ENCODE assay signal across 27 cellular contexts in the genomic region with DNA sequence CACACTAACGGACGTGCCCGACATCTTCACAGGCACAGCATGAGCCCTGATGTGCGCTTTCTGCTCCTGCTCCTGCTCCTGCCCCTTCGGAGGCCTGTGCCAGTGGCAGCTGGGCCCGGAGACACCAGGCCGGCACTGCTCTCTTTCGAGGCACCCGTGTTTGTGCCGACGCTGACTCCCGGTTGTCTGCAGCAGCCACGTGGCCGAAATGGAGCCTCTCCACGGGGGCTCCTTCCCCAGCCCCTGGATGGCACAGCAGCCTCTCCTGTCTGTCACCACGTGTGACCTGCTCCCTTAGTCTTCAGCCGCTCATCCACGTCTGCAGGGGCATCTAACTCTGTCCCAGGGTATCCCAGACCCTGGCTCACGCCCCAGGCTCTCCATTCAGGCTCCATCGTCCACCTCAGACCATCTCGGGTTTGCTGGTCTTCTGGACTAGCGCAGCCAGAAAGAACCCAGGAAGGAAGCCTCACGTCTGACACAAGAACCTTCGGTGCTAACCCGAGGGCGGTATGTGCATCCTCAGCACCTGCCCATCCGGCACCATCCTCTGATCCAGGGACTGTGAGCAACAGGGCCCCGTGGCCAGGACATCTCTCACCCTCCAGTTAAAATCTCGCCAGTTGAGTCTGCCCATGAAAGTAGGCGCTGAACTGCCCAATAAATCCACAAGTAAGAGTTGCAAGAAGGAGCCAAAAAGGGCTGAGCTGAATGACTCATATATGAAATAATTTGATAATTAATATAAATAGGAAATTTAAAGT. TPM values are rescaled to one million over a fixed set of nuclear protein-coding genes. Genes with fewer than 3 reads are reported as not detected.
DNase-seq lines count a peak whose midpoint lies in the region; ATAC-seq, FAIRE-seq and TF ChIP-seq lines count a peak whose summit lies in the region.
"Had no signal": no experiment of that assay in that cellular context is flagged by ENCODE, and none has a peak within 500 bp of the region (broad histone marks: within the 10 kb centered on the region; RNA-seq: fewer than 3 reads in every experiment).

No MANE protein-coding gene starts in this region.

- peaks cover 15% of the 10 kb centered on the region for H3K27me3 Mint-ChIP-seq in GM23338 (ENCODE audit: insufficient read depth, low read depth, poor library complexity)
- H3K27me3 Mint-ChIP-seq in endothelial cell (ENCODE audit: unreplicated experiment): peaks cover 9% of the 10 kb centered on the region
- H3K27me3 Mint-ChIP-seq: activated CD4-positive, alpha-beta memory T cell treated with anti-CD3 and anti-CD28 coated beads for 36 hours; activated naive CD8-positive, alpha-beta T cell treated with anti-CD3 and anti-CD28 coated beads for 36 hours; activated T-helper 17 cell treated with anti-CD3 and anti-CD28 coated beads, Interleukin-2, amount 50 U/mL, for 72 hours; CD8-positive, alpha-beta memory T cell had no signal

- H3K4me2 ChIP-seq in A549 (no peak overlapping the region), GM23338 (no peak overlapping the region)

- no peaks in the 10 kb centered on the region for H3K9me2 ChIP-seq in GM23338 (ENCODE audit: insufficient read depth)

- H3K9me3 ChIP-seq in A549 (no peaks in the 10 kb centered on the region), Peyer's patch (no peaks in the 10 kb centered on the region)
- H3K9me3 ChIP-seq: left lung, uterus had no signal

- H3K36me3 ChIP-seq in GM23338 (ENCODE audit: insufficient read depth): no peaks in the 10 kb centered on the region
- H3K36me3 ChIP-seq in Peyer's patch: no peaks in the 10 kb centered on the region
- H3K36me3 ChIP-seq: left lung, uterus had no signal

- no peak for TF ChIP-seq CTCF in A549 (IDR thresholded peaks at IDR 0.05)
- TF ChIP-seq CTCF in GM23338 (conservative IDR thresholded peaks at IDR 0.05; ENCODE audit: low read depth in 2 of 2): no peak
- no peak for TF ChIP-seq CTCF in endothelial cell (IDR thresholded peaks at IDR 0.05; ENCODE audit: unreplicated experiment)
- no peak for TF ChIP-seq CTCF in omental fat pad (IDR thresholded peaks at IDR 0.05)
- TF ChIP-seq CTCF in Peyer's patch (IDR thresholded peaks at IDR 0.05): no peak

- 91% methylated on average over 30 of the region's 30 CpGs for WGBS in A549 (ENCODE audit: missing lambda C conversion rate)

- H3K36me3 Mint-ChIP-seq in GM23338 (ENCODE audit: low read depth): peaks cover 19% of the 10 kb centered on the region
- H3K36me3 Mint-ChIP-seq in endothelial cell (ENCODE audit: low read depth, unreplicated experiment): peaks cover 13% of the 10 kb centered on the region
- H3K36me3 Mint-ChIP-seq: activated naive CD8-positive, alpha-beta T cell treated with anti-CD3 and anti-CD28 coated beads for 36 hours; CD8-positive, alpha-beta memory T cell had no signal

- H3K27me3 ChIP-seq in GM23338 (ENCODE audit: insufficient read depth) (no peaks in the 10 kb centered on the region), Peyer's patch (no peaks in the 10 kb centered on the region)
- H3K27me3 ChIP-seq: left lung, uterus had no signal

- no peak overlapping the region for H2AFZ ChIP-seq in GM23338

- no peak for FAIRE-seq in A549 (lab: Jason Lieb, UNC)
- FAIRE-seq: colon, GM18507, RCC 7860 had no signal

- no peak for TF ChIP-seq EP300 in A549 (IDR thresholded peaks at IDR 0.05)

- H3K4me1 ChIP-seq in A549: peaks cover 29% of the 10 kb centered on the region
- H3K4me1 ChIP-seq in GM23338 (ENCODE audit: insufficient read depth): no peaks in the 10 kb centered on the region; the same call in 1 of the 2 replicates
- peaks cover 0 to 11% (median 0%) of the 10 kb centered on the region in 4 donors for H3K4me1 ChIP-seq in Peyer's patch
- H3K4me1 ChIP-seq: uterus had no signal

- no peak for TF ChIP-seq RAD21 in A549 (conservative IDR thresholded peaks at IDR 0.05 in 1 of 2, IDR thresholded peaks at IDR 0.05 in 1 of 2)

- POLR2A ChIA-PET in A549 (lab: Yijun Ruan, JAX): no interaction called here

- ATAC-seq in A549 (no peak), GM23338 (no peak), omental fat pad (ENCODE audit: low FRiP score) (peak; percentile 55), GM21367 (IDR thresholded peaks at IDR 0.05; ENCODE audit: unreplicated experiment) (no peak)
- ATAC-seq: activated T-helper 17 cell treated with anti-CD3 and anti-CD28 coated beads, Interleukin-2, amount 50 U/mL, for 72 hours; left lung had no signal

- H3K4me3 Mint-ChIP-seq in GM23338 (peak overlapping the region; percentile 3; the same call in 1 of the 3 replicates), endothelial cell (ENCODE audit: unreplicated experiment) (peak overlapping the region; percentile 65)
- H3K4me3 Mint-ChIP-seq: activated CD4-positive, alpha-beta memory T cell treated with anti-CD3 and anti-CD28 coated beads for 36 hours; activated naive CD8-positive, alpha-beta T cell treated with anti-CD3 and anti-CD28 coated beads for 36 hours; activated T-helper 17 cell treated with anti-CD3 and anti-CD28 coated beads, Interleukin-2, amount 50 U/mL, for 72 hours; CD8-positive, alpha-beta memory T cell had no signal

- no peak overlapping the region for H3K4me3 ChIP-seq in A549
- no peak overlapping the region for H3K4me3 ChIP-seq in GM23338
- H3K4me3 ChIP-seq in Peyer's patch: no peak overlapping the region
- H3K4me3 ChIP-seq: left lung, skin epidermis, uterus had no signal

- no peak overlapping the region for H3K27ac Mint-ChIP-seq in GM23338
- peak overlapping the region; percentile 78 for H3K27ac Mint-ChIP-seq in endothelial cell (ENCODE audit: unreplicated experiment)
- H3K27ac Mint-ChIP-seq: activated CD4-positive, alpha-beta memory T cell treated with anti-CD3 and anti-CD28 coated beads for 36 hours; activated naive CD8-positive, alpha-beta T cell treated with anti-CD3 and anti-CD28 coated beads for 36 hours; activated T-helper 17 cell treated with anti-CD3 and anti-CD28 coated beads, Interleukin-2, amount 50 U/mL, for 72 hours had no signal

- DNase-seq in A549 (ENCODE audit: low read depth in 1 of 2, low spot score in 1 of 2) (no peak), GM23338 (ENCODE audit: low spot score) (no peak), endothelial cell (ENCODE audit: low spot score) (no peak), omental fat pad (ENCODE audit: low spot score) (no peak), medulla oblongata (ENCODE audit: extremely low spot score) (no peak), Peyer's patch (no peak), foreskin melanocyte (no peak)
- DNase-seq: activated CD4-positive, alpha-beta memory T cell treated with anti-CD3 and anti-CD28 coated beads for 36 hours; activated CD4-positive, alpha-beta T cell treated with anti-CD3 and anti-CD28 coated beads for 1 hour; activated CD8-positive, alpha-beta memory T cell treated with anti-CD3 and anti-CD28 coated beads, Interleukin-2, amount 50 U/mL, for 48 hours; activated naive CD8-positive, alpha-beta T cell treated with anti-CD3 and anti-CD28 coated beads for 36 hours; anterior cingulate cortex; CD8-positive, alpha-beta memory T cell; NCI-H187; NCI-H446 treated with DMSO at 0.1 percent for 48 hours; NCI-H82; nucleus accumbens; SHP77 treated with DMSO at 0.1 percent for 48 hours; stimulated activated naive CD4-positive, alpha-beta T cell treated with Interleukin-2 at 50 U/mL for 16 hours; uterus had no signal

- CTCF ChIA-PET in A549 (lab: Yijun Ruan, JAX): interaction anchor here (1.4 to 1.6 kb wide), 2 partner anchors 30 to 32 kb away, joined by 4 to 7 read pairs; no protein-coding TSS in a partner anchor

- no peak for TF ChIP-seq POLR2A in A549 (IDR thresholded peaks at IDR 0.05; ENCODE audit: low read length)
- no peak for TF ChIP-seq POLR2A in Peyer's patch (IDR thresholded peaks at IDR 0.05)

- H4K20me1 ChIP-seq in GM23338 (replicated peaks; ENCODE audit: insufficient read depth): no peaks in the 10 kb centered on the region

- H3K4me1 Mint-ChIP-seq in GM23338 (peaks cover 15% of the 10 kb centered on the region), endothelial cell (ENCODE audit: unreplicated experiment) (no peaks in the 10 kb centered on the region)
- H3K4me1 Mint-ChIP-seq: activated naive CD8-positive, alpha-beta T cell treated with anti-CD3 and anti-CD28 coated beads for 36 hours; CD8-positive, alpha-beta memory T cell had no signal

- 0 out of 2 replicates have a peak, but pooled peaks cover 4% of the 10 kb centered on the region for H3F3A ChIP-seq in GM23338 (replicated peaks; ENCODE audit: low read depth)

- H3K9me3 Mint-ChIP-seq in GM23338 (peaks cover 29% of the 10 kb centered on the region), endothelial cell (ENCODE audit: unreplicated experiment) (no peaks in the 10 kb centered on the region)
- H3K9me3 Mint-ChIP-seq: CD8-positive, alpha-beta memory T cell had no signal

- H3K27ac ChIP-seq in A549 (peak overlapping the region; percentile 35 to 75; a peak in 4 of 6 replicates), GM23338 (ENCODE audit: low read depth) (no peak overlapping the region), Peyer's patch (no peak overlapping the region)
- H3K27ac ChIP-seq: left lung, skin epidermis, uterus had no signal

- no peaks in the 10 kb centered on the region for H3K79me2 ChIP-seq in GM23338 (replicated peaks; ENCODE audit: insufficient read depth)

TF ChIP-seq in A549, 52 proteins besides CTCF, POLR2A, EP300 and RAD21 (continues in another document):
- TF ChIP-seq POLR2AphosphoS2 (conservative IDR thresholded peaks at IDR 0.05; ENCODE audit: low read length): no peak
- no peak for TF ChIP-seq KDM1A (IDR thresholded peaks at IDR 0.05; ENCODE audit: low read depth)

RNA-seq across cellular contexts. Expression of gene RPH3AL, which starts 4.2 kb away (rescaled TPM):
- polyA plus RNA-seq in A549 (2011; rRNA removed) (29.6 and 31.1 TPM in 2 replicates), A549 (2017; fragmentation: RNase III; extraction: RNeasy Plus Mini Kit Qiagen cat#74134 plus additional on column Dnase treatment) (20.0 to 27.4 TPM (median 23.3 TPM) in 3 replicates), GM23338 (2016; fragmentation: Nextera tagmentation; extraction: Ambion mirVana) (2.7 and 3.5 TPM in 2 replicates)
- 18.3 and 24.8 TPM in 2 replicates for polyA plus RNA-seq in A549 (2012; cell fraction: cytosol; rRNA removed)
- 36.1 and 36.4 TPM in 2 replicates for polyA plus RNA-seq in A549 (2012; cell fraction: nucleus; rRNA removed)
- polyA minus RNA-seq in A549 (2011; rRNA and poly(A)+ RNA removed): 71.4 and 90.3 TPM in 2 replicates
- total RNA-seq in GM23338 (2014; rRNA removed; shearing (Covaris generic)): 3.5 and 6.3 TPM in 2 replicates
- total RNA-seq in endothelial cell (ENCODE audit: unreplicated experiment) (3.4 TPM), omental fat pad (10 to 100 TPM; 10.0 to 51.1 (median 25.7) TPM), Peyer's patch (10 to 100 TPM; 31.4 to 92.4 (median 48.6) TPM)

Comparison
In these comparisons a context has a peak if more than half of its experiments do, and no peak if none do; other contexts are left out.
1. H3K27ac ChIP-seq: peak in A549 (2 of 2); none in GM23338 (single experiment) and Peyer's patch (0 of 4).